ENCODE assay signal across 8 cellular contexts in genomic region chr7:106737202-106737562, GRCh38.
DNase-seq lines count a peak whose midpoint lies in the region; ATAC-seq and TF ChIP-seq lines count a peak whose summit lies in the region.

No MANE protein-coding gene starts in this region.

- H3K27ac ChIP-seq in GM23338 (ENCODE audit: low read depth) = peak overlapping the region; percentile 36; the same call in 1 of the 2 replicates

- peak; percentile 67 for DNase-seq in AG10803 (ENCODE audit: low read depth)
- peak; percentile 14 for DNase-seq in GM23338 (ENCODE audit: low spot score)
- DNase-seq in adipocyte (ENCODE audit: low read depth) = peak; percentile 78
- peak; percentile 58 for DNase-seq in kidney tubule cell (ENCODE audit: low spot score)
- DNase-seq in activated naive CD4-positive, alpha-beta T cell treated with anti-CD3 and anti-CD28 coated beads, Interleukin-2, amount 50 U/mL, for 16 hours = no peak
- no peak for DNase-seq in central memory CD4-positive, alpha-beta T cell

- TF ChIP-seq CTCF in AG10803 (conservative IDR thresholded peaks at IDR 0.05; ENCODE audit: low read length) (peak; percentile 69), GM23338 (conservative IDR thresholded peaks at IDR 0.05; ENCODE audit: low read depth in 2 of 2) (peak; percentile 42 to 46)

- no peak overlapping the region for H3K4me3 Mint-ChIP-seq in GM23338

- peaks cover 13% of the 10 kb centered on the region; the same call in 2 of the 3 replicates for H3K4me1 Mint-ChIP-seq in GM23338

- peaks cover 3% of the 10 kb centered on the region for H3K27me3 Mint-ChIP-seq in GM23338 (ENCODE audit: insufficient read depth, low read depth, poor library complexity)

- H3K4me1 ChIP-seq in GM23338 (ENCODE audit: insufficient read depth) (no peaks in the 10 kb centered on the region; the same call in 1 of the 2 replicates), adipocyte (ENCODE audit: control insufficient read depth, insufficient read depth, low read length) (peaks cover 7% of the 10 kb centered on the region)

- H3K36me3 Mint-ChIP-seq in GM23338 (ENCODE audit: low read depth) = peaks cover 6% of the 10 kb centered on the region; the same call in 2 of the 3 replicates

- 0 out of 2 replicates have a peak overlapping the region, but pooled peaks have one; percentile 42 for H3K27ac Mint-ChIP-seq in GM23338

- peaks cover 10% of the 10 kb centered on the region; the same call in 2 of the 3 replicates for H3K9me3 Mint-ChIP-seq in GM23338

- ATAC-seq in GM23338 (peak; percentile 18; the same call in 2 of the 3 replicates), GM19463 (IDR thresholded peaks at IDR 0.05; ENCODE audit: unreplicated experiment) (no peak), HG02981 (IDR thresholded peaks at IDR 0.05; ENCODE audit: unreplicated experiment) (no peak)

- H3K9ac ChIP-seq in adipocyte (ENCODE audit: low read length) = peak overlapping the region; percentile 79

- no peaks in the 10 kb centered on the region for H3F3A ChIP-seq in GM23338 (replicated peaks; ENCODE audit: low read depth)

- H3K27me3 ChIP-seq in GM23338 (ENCODE audit: insufficient read depth) (no peaks in the 10 kb centered on the region), adipocyte (replicated peaks; ENCODE audit: control insufficient read depth, insufficient read depth, low read length) (no peaks in the 10 kb centered on the region)

- 0 out of 2 replicates have a peak overlapping the region, but pooled peaks have one; percentile 10 for H3K4me2 ChIP-seq in GM23338

- no peaks in the 10 kb centered on the region for H3K9me3 ChIP-seq in adipocyte (ENCODE audit: control insufficient read depth, low read length)

- H3K4me3 ChIP-seq in AG10803 (ENCODE audit: low read length) = no peak overlapping the region
- H3K4me3 ChIP-seq in GM23338 = no peak overlapping the region
- H3K4me3 ChIP-seq in adipocyte (ENCODE audit: low read length) = peak overlapping the region; percentile 46

- no peaks in the 10 kb centered on the region for H3K79me2 ChIP-seq in GM23338 (replicated peaks; ENCODE audit: insufficient read depth)

- no peaks in the 10 kb centered on the region for H4K20me1 ChIP-seq in GM23338 (replicated peaks; ENCODE audit: insufficient read depth)

- H3K36me3 ChIP-seq in GM23338 (ENCODE audit: insufficient read depth) (no peaks in the 10 kb centered on the region), adipocyte (ENCODE audit: control insufficient read depth, insufficient read depth, low read length, severe bottlenecking) (no peaks in the 10 kb centered on the region)

- H2AFZ ChIP-seq in GM23338 = peak overlapping the region; percentile 8; the same call in 1 of the 2 replicates

- no peaks in the 10 kb centered on the region; the same call in 1 of the 2 replicates for H3K9me2 ChIP-seq in GM23338 (ENCODE audit: insufficient read depth)

TF ChIP-seq in GM23338, 12 proteins besides CTCF, POLR2A, EP300 and RAD21 (continues in another document):
- TF ChIP-seq JUNB (IDR thresholded peaks at IDR 0.05; ENCODE audit: unreplicated experiment) (no peak), POLR2AphosphoS5 (IDR thresholded peaks at IDR 0.05; ENCODE audit: low read depth) (no peak), NANOG (IDR thresholded peaks at IDR 0.05; ENCODE audit: borderline replicate concordance) (no peak), ZNF331 (CRISPR knock-in tag; IDR thresholded peaks at IDR 0.05; ENCODE audit: low read depth) (no peak), REST (IDR thresholded peaks at IDR 0.05; ENCODE audit: unreplicated experiment) (no peak), STAT1 (IDR thresholded peaks at IDR 0.05; ENCODE audit: unreplicated experiment) (no peak)
- TF ChIP-seq, protein P1, sequence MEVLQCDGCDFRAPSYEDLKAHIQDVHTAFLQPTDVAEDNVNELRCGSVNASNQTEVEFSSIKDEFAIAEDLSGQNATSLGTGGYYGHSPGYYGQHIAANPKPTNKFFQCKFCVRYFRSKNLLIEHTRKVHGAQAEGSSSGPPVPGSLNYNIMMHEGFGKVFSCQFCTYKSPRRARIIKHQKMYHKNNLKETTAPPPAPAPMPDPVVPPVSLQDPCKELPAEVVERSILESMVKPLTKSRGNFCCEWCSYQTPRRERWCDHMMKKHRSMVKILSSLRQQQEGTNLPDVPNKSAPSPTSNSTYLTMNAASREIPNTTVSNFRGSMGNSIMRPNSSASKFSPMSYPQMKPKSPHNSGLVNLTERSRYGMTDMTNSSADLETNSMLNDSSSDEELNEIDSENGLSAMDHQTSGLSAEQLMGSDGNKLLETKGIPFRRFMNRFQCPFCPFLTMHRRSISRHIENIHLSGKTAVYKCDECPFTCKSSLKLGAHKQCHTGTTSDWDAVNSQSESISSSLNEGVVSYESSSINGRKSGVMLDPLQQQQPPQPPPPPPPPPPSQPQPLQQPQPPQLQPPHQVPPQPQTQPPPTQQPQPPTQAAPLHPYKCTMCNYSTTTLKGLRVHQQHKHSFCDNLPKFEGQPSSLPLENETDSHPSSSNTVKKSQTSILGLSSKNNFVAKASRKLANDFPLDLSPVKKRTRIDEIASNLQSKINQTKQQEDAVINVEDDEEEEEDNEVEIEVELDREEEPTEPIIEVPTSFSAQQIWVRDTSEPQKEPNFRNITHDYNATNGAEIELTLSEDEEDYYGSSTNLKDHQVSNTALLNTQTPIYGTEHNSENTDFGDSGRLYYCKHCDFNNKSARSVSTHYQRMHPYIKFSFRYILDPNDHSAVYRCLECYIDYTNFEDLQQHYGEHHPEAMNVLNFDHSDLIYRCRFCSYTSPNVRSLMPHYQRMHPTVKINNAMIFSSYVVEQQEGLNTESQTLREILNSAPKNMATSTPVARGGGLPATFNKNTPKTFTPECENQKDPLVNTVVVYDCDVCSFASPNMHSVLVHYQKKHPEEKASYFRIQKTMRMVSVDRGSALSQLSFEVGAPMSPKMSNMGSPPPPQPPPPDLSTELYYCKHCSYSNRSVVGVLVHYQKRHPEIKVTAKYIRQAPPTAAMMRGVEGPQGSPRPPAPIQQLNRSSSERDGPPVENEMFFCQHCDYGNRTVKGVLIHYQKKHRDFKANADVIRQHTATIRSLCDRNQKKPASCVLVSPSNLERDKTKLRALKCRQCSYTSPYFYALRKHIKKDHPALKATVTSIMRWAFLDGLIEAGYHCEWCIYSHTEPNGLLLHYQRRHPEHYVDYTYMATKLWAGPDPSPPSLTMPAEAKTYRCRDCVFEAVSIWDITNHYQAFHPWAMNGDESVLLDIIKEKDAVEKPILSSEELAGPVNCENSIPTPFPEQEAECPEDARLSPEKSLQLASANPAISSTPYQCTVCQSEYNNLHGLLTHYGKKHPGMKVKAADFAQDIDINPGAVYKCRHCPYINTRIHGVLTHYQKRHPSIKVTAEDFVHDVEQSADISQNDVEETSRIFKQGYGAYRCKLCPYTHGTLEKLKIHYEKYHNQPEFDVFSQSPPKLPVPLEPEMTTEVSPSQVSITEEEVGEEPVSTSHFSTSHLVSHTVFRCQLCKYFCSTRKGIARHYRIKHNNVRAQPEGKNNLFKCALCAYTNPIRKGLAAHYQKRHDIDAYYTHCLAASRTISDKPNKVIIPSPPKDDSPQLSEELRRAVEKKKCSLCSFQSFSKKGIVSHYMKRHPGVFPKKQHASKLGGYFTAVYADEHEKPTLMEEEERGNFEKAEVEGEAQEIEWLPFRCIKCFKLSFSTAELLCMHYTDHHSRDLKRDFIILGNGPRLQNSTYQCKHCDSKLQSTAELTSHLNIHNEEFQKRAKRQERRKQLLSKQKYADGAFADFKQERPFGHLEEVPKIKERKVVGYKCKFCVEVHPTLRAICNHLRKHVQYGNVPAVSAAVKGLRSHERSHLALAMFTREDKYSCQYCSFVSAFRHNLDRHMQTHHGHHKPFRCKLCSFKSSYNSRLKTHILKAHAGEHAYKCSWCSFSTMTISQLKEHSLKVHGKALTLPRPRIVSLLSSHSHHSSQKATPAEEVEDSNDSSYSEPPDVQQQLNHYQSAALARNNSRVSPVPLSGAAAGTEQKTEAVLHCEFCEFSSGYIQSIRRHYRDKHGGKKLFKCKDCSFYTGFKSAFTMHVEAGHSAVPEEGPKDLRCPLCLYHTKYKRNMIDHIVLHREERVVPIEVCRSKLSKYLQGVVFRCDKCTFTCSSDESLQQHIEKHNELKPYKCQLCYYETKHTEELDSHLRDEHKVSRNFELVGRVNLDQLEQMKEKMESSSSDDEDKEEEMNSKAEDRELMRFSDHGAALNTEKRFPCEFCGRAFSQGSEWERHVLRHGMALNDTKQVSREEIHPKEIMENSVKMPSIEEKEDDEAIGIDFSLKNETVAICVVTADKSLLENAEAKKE (CRISPR knock-in tag; IDR thresholded peaks at IDR 0.05) = no peak
- TF ChIP-seq, protein P2, sequence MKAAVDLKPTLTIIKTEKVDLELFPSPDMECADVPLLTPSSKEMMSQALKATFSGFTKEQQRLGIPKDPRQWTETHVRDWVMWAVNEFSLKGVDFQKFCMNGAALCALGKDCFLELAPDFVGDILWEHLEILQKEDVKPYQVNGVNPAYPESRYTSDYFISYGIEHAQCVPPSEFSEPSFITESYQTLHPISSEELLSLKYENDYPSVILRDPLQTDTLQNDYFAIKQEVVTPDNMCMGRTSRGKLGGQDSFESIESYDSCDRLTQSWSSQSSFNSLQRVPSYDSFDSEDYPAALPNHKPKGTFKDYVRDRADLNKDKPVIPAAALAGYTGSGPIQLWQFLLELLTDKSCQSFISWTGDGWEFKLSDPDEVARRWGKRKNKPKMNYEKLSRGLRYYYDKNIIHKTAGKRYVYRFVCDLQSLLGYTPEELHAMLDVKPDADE (IDR thresholded peaks at IDR 0.05) = no peak

Comparison
In these comparisons a context has a peak if more than half of its experiments do, and no peak if none do; other contexts are left out.
1. DNase-seq: peak in AG10803 (single experiment), GM23338 (single experiment), adipocyte (single experiment) and kidney tubule cell (single experiment); none in activated naive CD4-positive, alpha-beta T cell treated with anti-CD3 and anti-CD28 coated beads, Interleukin-2, amount 50 U/mL, for 16 hours (single experiment) and central memory CD4-positive, alpha-beta T cell (single experiment).